In the genomic region with DNA sequence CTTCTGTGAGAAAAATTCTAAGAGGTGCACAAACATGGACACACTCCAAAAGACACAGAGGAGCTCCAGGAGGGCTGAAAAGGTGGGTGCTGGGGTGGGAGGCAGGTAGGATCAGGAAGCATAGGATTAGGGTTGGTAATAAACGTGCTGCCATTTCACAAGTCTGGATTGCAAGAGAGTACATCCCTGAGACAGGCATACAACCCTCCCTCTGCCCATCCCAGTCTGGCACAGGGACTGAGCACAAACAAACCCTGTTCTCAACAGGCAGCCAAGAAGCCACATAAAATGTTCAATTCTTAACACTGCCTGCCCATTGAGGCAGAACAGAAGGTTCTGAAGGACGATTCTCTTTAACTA, we compare ENCODE assay signal across 8 cellular contexts. TPM values are rescaled to one million over a fixed set of nuclear protein-coding genes. Genes with fewer than 3 reads are reported as not detected.
A peak's percentile ranks its signal among the peaks of the same experiment; 100 is the strongest.
DNase-seq lines count a peak whose midpoint lies in the region; ATAC-seq, FAIRE-seq and TF ChIP-seq lines count a peak whose summit lies in the region.

No MANE protein-coding gene starts in this region.

- TF ChIP-seq CTCF in RWPE1 (conservative IDR thresholded peaks at IDR 0.05; ENCODE audit: low read depth) (no peak), fibroblast of villous mesenchyme (IDR thresholded peaks at IDR 0.05; ENCODE audit: insufficient read depth, low read depth, low read length) (no peak), tibial nerve (IDR thresholded peaks at IDR 0.05) (no peak), D721Med (IDR thresholded peaks at IDR 0.05; ENCODE audit: insufficient read depth, missing control alignments) (no peak)

- no peaks in the 10 kb centered on the region for H3K36me3 ChIP-seq in tibial nerve

- TF ChIP-seq POLR2A in tibial nerve (IDR thresholded peaks at IDR 0.05): no peak

- H3K4me3 ChIP-seq in fibroblast of villous mesenchyme (ENCODE audit: low read depth, low read length): peak overlapping the region; percentile 23
- no peak overlapping the region for H3K4me3 ChIP-seq in tibial nerve

- POLR2A ChIA-PET in RWPE1 (lab: Yijun Ruan, JAX; ENCODE audit: low non-redundant PET): no interaction called here

- CTCF ChIA-PET in RWPE1 (lab: Yijun Ruan, JAX): no interaction called here

- DNase-seq in Daoy (ENCODE audit: low read depth) (peak; percentile 53), RWPE1 (ENCODE audit: low spot score) (no peak), fibroblast of villous mesenchyme (ENCODE audit: low read depth) (no peak), tibial nerve (ENCODE audit: low spot score in 2 of 2) (peak in 1 of 2 donors; percentile 45), D721Med (ENCODE audit: insufficient read length, low spot score) (no peak)
- DNase-seq in stimulated activated CD4-positive, alpha-beta T cell treated with anti-CD3 and anti-CD28 coated beads, Interleukin-15, amount 100 ng/mL, for 24 hours: no peak

- ATAC-seq in GM21786 (IDR thresholded peaks at IDR 0.05; ENCODE audit: unreplicated experiment) (peak; percentile 20), HG03457 (IDR thresholded peaks at IDR 0.05; ENCODE audit: unreplicated experiment) (no peak)

- TF ChIP-seq EP300 in tibial nerve (IDR thresholded peaks at IDR 0.05): no peak

- WGBS in tibial nerve, 2 donors: 18 to 20% methylated on average over 2 of the region's 2 CpGs

- peaks cover 0 to 19% (median 10%) of the 10 kb centered on the region in 4 donors for H3K4me1 ChIP-seq in tibial nerve

- FAIRE-seq in D721Med (lab: Jason Lieb, UNC): no peak

- no peaks in the 10 kb centered on the region for H3K27me3 ChIP-seq in tibial nerve

- H3K27ac ChIP-seq in RWPE1 (peak overlapping the region; percentile 98), tibial nerve (peak overlapping the region in 3 of 4 donors; percentile 66 to 81 (median 66))

- H3K9me3 ChIP-seq in tibial nerve: no peaks in the 10 kb centered on the region

RNA-seq across cellular contexts. Expression of a gene that starts 18.5 kb away (rescaled TPM):
- total RNA-seq in Daoy (2014; rRNA removed; shearing (Covaris generic)): 65.8 and 74.7 TPM in 2 replicates
- total RNA-seq in fibroblast of villous mesenchyme (4.8 and 14.7 TPM in 2 replicates), tibial nerve (10 to 100 TPM in 1 of 4 donors, 1 to 10 TPM in 3; 3.7 to 15.5 (median 5.6) TPM)
